22 cellular contexts compared by ENCODE assay signal in genomic region chrX:6574762-6575161, GRCh38. TPM values are rescaled to one million over a fixed set of nuclear protein-coding genes. Genes with fewer than 3 reads are reported as not detected.
DNase-seq lines count a peak whose midpoint lies in the region; ATAC-seq and TF ChIP-seq lines count a peak whose summit lies in the region.
"Had no signal": no experiment of that assay in that cellular context is flagged by ENCODE, and none has a peak within 500 bp of the region (broad histone marks: within the 10 kb centered on the region; RNA-seq: fewer than 3 reads in every experiment).

No MANE protein-coding gene starts in this region.

- TF ChIP-seq CTCF in DND-41 (IDR thresholded peaks at IDR 0.05; ENCODE audit: borderline replicate concordance, extremely low read depth, low read length, poor library complexity, severe bottlenecking) (peak; percentile 32), GM13977 (IDR thresholded peaks at IDR 0.05; ENCODE audit: extremely low read depth, insufficient read depth, missing control alignments) (peak; percentile 36), OCI-LY1 (IDR thresholded peaks at IDR 0.05; ENCODE audit: low read length) (peak; percentile 40), left ventricle myocardium inferior (IDR thresholded peaks at IDR 0.05; ENCODE audit: borderline replicate concordance) (no peak)

- H3F3A ChIP-seq in OCI-LY1 (ENCODE audit: insufficient read depth, low read length): no peaks in the 10 kb centered on the region

- DNase-seq in DND-41 (no peak), GM13977 (ENCODE audit: low spot score) (no peak), iPS-NIHi7 (ENCODE audit: extremely low spot score) (peak; percentile 49), A172 (ENCODE audit: low spot score) (no peak), left ventricle myocardium inferior (no peak), RKO (ENCODE audit: low spot score) (no peak)
- DNase-seq: activated CD8-positive, alpha-beta memory T cell treated with anti-CD3 and anti-CD28 coated beads, Interleukin-2, amount 10 ng/mL, durations not matched to agents 7 days and 5 days; activated effector memory CD4-positive, alpha-beta T cell treated with Interleukin-2 at 50 U/mL for 16 hours; cortex of kidney; DMS53; erythroblast; immature natural killer cell; mesenchymal stem cell; NCI-H1436; sigmoid colon; stimulated activated CD4-positive, alpha-beta T cell treated with anti-CD3 and anti-CD28 coated beads, Interleukin-2, amount 100 ng/mL, for 24 hours had no signal

- H3K36me3 ChIP-seq in DND-41 (ENCODE audit: insufficient read depth, low read length): no peaks in the 10 kb centered on the region
- no peaks in the 10 kb centered on the region for H3K36me3 ChIP-seq in OCI-LY1 (ENCODE audit: insufficient read depth, low read length)
- no peaks in the 10 kb centered on the region for H3K36me3 ChIP-seq in left ventricle myocardium inferior
- H3K36me3 ChIP-seq: sigmoid colon, suprapubic skin had no signal

- no peaks in the 10 kb centered on the region for H3K9me2 ChIP-seq in OCI-LY1 (ENCODE audit: low read depth, low read length)

- H2AFZ ChIP-seq in DND-41 (ENCODE audit: low read depth, low read length) (no peak overlapping the region), OCI-LY1 (ENCODE audit: low read length) (no peak overlapping the region)

- in situ Hi-C loops in GM13977 (cut with MboI; ENCODE audit: low pct_unique_long_range_greater_than_20kb, low sequenced_read_pairs, unreplicated experiment): no loop called here

- no peaks in the 10 kb centered on the region for H3K79me2 ChIP-seq in DND-41 (ENCODE audit: insufficient read depth, low read length)
- H3K79me2 ChIP-seq in OCI-LY1 (ENCODE audit: insufficient read depth, low read length): no peaks in the 10 kb centered on the region

- no peak overlapping the region for H3K4me2 ChIP-seq in DND-41 (ENCODE audit: insufficient read depth, low read length)
- H3K4me2 ChIP-seq in OCI-LY1 (ENCODE audit: low read length): no peak overlapping the region

- H4K20me1 ChIP-seq in DND-41 (ENCODE audit: insufficient read depth, low read length) (no peaks in the 10 kb centered on the region), OCI-LY1 (ENCODE audit: insufficient read depth, low read length) (no peaks in the 10 kb centered on the region)

- no peaks in the 10 kb centered on the region for H3K9me3 ChIP-seq in DND-41 (ENCODE audit: insufficient read depth, low read length, severe bottlenecking)
- H3K9me3 ChIP-seq in OCI-LY1 (ENCODE audit: low read length): no peaks in the 10 kb centered on the region
- H3K9me3 ChIP-seq in left ventricle myocardium inferior (replicated peaks): no peaks in the 10 kb centered on the region
- H3K9me3 ChIP-seq: sigmoid colon, suprapubic skin had no signal

- H3K27ac ChIP-seq in DND-41 (ENCODE audit: low read length) (no peak overlapping the region), OCI-LY1 (ENCODE audit: low read depth, low read length, poor library complexity, severe bottlenecking) (no peak overlapping the region), left ventricle myocardium inferior (replicated peaks) (no peak overlapping the region)
- H3K27ac ChIP-seq: sigmoid colon, suprapubic skin had no signal

- no peaks in the 10 kb centered on the region for H3K4me1 ChIP-seq in DND-41 (ENCODE audit: insufficient read depth, low read length)
- H3K4me1 ChIP-seq in OCI-LY1 (ENCODE audit: insufficient read depth, low read length, severe bottlenecking): no peaks in the 10 kb centered on the region
- H3K4me1 ChIP-seq in left ventricle myocardium inferior: no peaks in the 10 kb centered on the region
- H3K4me1 ChIP-seq: sigmoid colon, suprapubic skin had no signal

- H3K27me3 ChIP-seq in DND-41 (ENCODE audit: insufficient read depth, low read length, poor library complexity) (no peaks in the 10 kb centered on the region), OCI-LY1 (ENCODE audit: insufficient read depth, low read length) (no peaks in the 10 kb centered on the region), left ventricle myocardium inferior (ENCODE audit: low read depth) (no peaks in the 10 kb centered on the region)
- H3K27me3 ChIP-seq: sigmoid colon, suprapubic skin had no signal

- H3K4me3 ChIP-seq in DND-41 (ENCODE audit: low read depth in 1 of 2, low read length in 2 of 2): no peak overlapping the region
- no peak overlapping the region for H3K4me3 ChIP-seq in OCI-LY1 (ENCODE audit: low read depth, low read length, poor library complexity, severe bottlenecking)
- H3K4me3 ChIP-seq in left ventricle myocardium inferior: no peak overlapping the region
- H3K4me3 ChIP-seq: sigmoid colon, suprapubic skin had no signal

- no peak for ATAC-seq in DND-41 (ENCODE audit: insufficient read depth, low read depth)
- ATAC-seq: activated CD8-positive, alpha-beta memory T cell treated with anti-CD3 and anti-CD28 coated beads, Interleukin-2, amount 10 ng/mL, durations not matched to agents 7 days and 5 days; HCT116; Panc1 had no signal

- intact Hi-C loops in left ventricle myocardium inferior (cut with micrococcal nuclease): no loop called here

- no peak overlapping the region for H3K9ac ChIP-seq in DND-41 (ENCODE audit: low read depth, low read length)
- H3K9ac ChIP-seq in OCI-LY1 (ENCODE audit: low read length): no peak overlapping the region

RNA-seq across cellular contexts. Expression of gene VCX3A, which starts 39.8 kb away (rescaled TPM):
- total RNA-seq in A172 (2014; rRNA removed; shearing (Covaris generic)): not detected in 2 replicates
- total RNA-seq in left ventricle myocardium inferior: not detected
- total RNA-seq: activated CD8-positive, alpha-beta memory T cell treated with anti-CD3 and anti-CD28 coated beads, Interleukin-2, amount 10 ng/mL, durations not matched to agents 7 days and 5 days; NCI-H460; sigmoid colon; suprapubic skin; T-helper 1 cell treated with Interleukin-12 subunit alpha and Interleukin-12 subunit beta and Interleukin-4 antibody, amounts not matched to agents 30 ng/mL and 1 ng/mL, for 36 hours had no signal
